ENCODE assay signal across 23 cellular contexts in genomic region chr1:29487291-29487690, GRCh38.
"Had no signal": no experiment of that assay in that cellular context is flagged by ENCODE, and none has a peak within 500 bp of the region (broad histone marks: within the 10 kb centered on the region; RNA-seq: fewer than 3 reads in every experiment).

No MANE protein-coding gene starts in this region.

- H2AFZ ChIP-seq: PC-9 had no signal

- H3K9me3 Mint-ChIP-seq: activated T-cell treated with anti-CD3 and anti-CD28 coated beads, Interleukin-2, amount 50 U/mL, for 4 hours; T-helper 1 cell treated with Interleukin-12 subunit alpha and Interleukin-12 subunit beta and Interleukin-4 antibody, amounts not matched to agents 30 μg/mL and 1 μg/mL, for 36 hours; WTC11 had no signal

- DNase-seq: activated CD4-positive, alpha-beta T cell treated with anti-CD3 and anti-CD28 coated beads for 48 hours; activated CD4-positive, alpha-beta T cell treated with anti-CD3 and anti-CD28 coated beads, Interleukin-2, amount 50 U/mL, for 4 hours; activated CD4-positive, CD25-positive, alpha-beta regulatory T cell treated with anti-CD3 and anti-CD28 coated beads, Interleukin-2, amount 50 U/mL, for 72 hours; activated CD8-positive, alpha-beta T cell treated with anti-CD3 and anti-CD28 coated beads, Interleukin-2, amount 10 ng/mL, durations not matched to agents 7 days and 5 days; activated effector memory CD4-positive, alpha-beta T cell treated with anti-CD3 and anti-CD28 coated beads, Interleukin-2, amount 50 U/mL, for 16 hours; activated naive CD4-positive, alpha-beta T cell treated with Interleukin-2 at 50 U/mL for 16 hours; activated T-cell treated with anti-CD3 and anti-CD28 coated beads, Interleukin-2, amount 50 U/mL, for 4 hours; amygdala; NCI-H1092; NCI-H1417 treated with DMSO at 0.1 percent for 48 hours; NCI-H1694; NCI-H2029 treated with DMSO at 0.1 percent for 48 hours; NCI-H510A treated with DMSO at 0.1 percent for 48 hours; NCI-H69; PC-9; SHP77 treated with DMSO at 0.1 percent for 48 hours had no signal

- H3K4me2 ChIP-seq: KMS-11, PC-9 had no signal

- H3K27ac Mint-ChIP-seq: activated CD8-positive, alpha-beta T cell treated with anti-CD3 and anti-CD28 coated beads, Interleukin-2, amount 10 ng/mL, durations not matched to agents 7 days and 5 days; activated naive CD8-positive, alpha-beta T cell; brain; T-helper 1 cell treated with Interleukin-12 subunit alpha and Interleukin-12 subunit beta and Interleukin-4 antibody, amounts not matched to agents 30 μg/mL and 1 μg/mL, for 36 hours; WTC11 had no signal

- H3K4me3 Mint-ChIP-seq: activated CD8-positive, alpha-beta T cell treated with anti-CD3 and anti-CD28 coated beads, Interleukin-2, amount 10 ng/mL, durations not matched to agents 7 days and 5 days; activated naive CD8-positive, alpha-beta T cell; activated T-cell treated with anti-CD3 and anti-CD28 coated beads, Interleukin-2, amount 50 U/mL, for 4 hours; brain; T-helper 1 cell treated with Interleukin-12 subunit alpha and Interleukin-12 subunit beta and Interleukin-4 antibody, amounts not matched to agents 30 μg/mL and 1 μg/mL, for 36 hours; WTC11 had no signal

- H3K27me3 ChIP-seq: cardiac muscle cell had no signal

- H3K36me3 ChIP-seq: cardiac muscle cell had no signal

- FAIRE-seq: astrocyte had no signal

- H3K27ac ChIP-seq: cardiac muscle cell, KMS-11, PC-9 had no signal

- H3K9ac ChIP-seq: KMS-11 had no signal

- ATAC-seq: activated CD8-positive, alpha-beta T cell treated with anti-CD3 and anti-CD28 coated beads, Interleukin-2, amount 10 ng/mL, durations not matched to agents 7 days and 5 days; activated T-cell treated with anti-CD3 and anti-CD28 coated beads, Interleukin-2, amount 50 U/mL, for 4 hours; WTC11 had no signal

- H3K4me3 ChIP-seq: cardiac muscle cell, PC-9 had no signal

- H3K36me3 Mint-ChIP-seq: activated naive CD8-positive, alpha-beta T cell; brain; WTC11 had no signal
